Comparison of ENCODE assay signal across 9 cellular contexts in genomic region chr1:28267633-28268032, GRCh38.
"Had no signal": no experiment of that assay in that cellular context is flagged by ENCODE, and none has a peak within 500 bp of the region (broad histone marks: within the 10 kb centered on the region; RNA-seq: fewer than 3 reads in every experiment).

No MANE protein-coding gene starts in this region.

- H3K4me3 Mint-ChIP-seq: activated naive CD4-positive, alpha-beta T cell treated with anti-CD3 and anti-CD28 coated beads, Interleukin-2, amount 50 U/mL, for 24 hours had no signal

- ATAC-seq: foreskin keratinocyte had no signal

- H3K9me3 ChIP-seq: breast epithelium, upper lobe of left lung had no signal

- H3K4me1 ChIP-seq: foreskin keratinocyte had no signal

- H3K4me3 ChIP-seq: breast epithelium, upper lobe of left lung had no signal

- H3K27me3 Mint-ChIP-seq: activated naive CD4-positive, alpha-beta T cell treated with anti-CD3 and anti-CD28 coated beads, Interleukin-2, amount 50 U/mL, for 24 hours had no signal

- H3K27ac Mint-ChIP-seq: activated naive CD4-positive, alpha-beta T cell treated with anti-CD3 and anti-CD28 coated beads, Interleukin-2, amount 50 U/mL, for 24 hours had no signal

- H3K27ac ChIP-seq: breast epithelium, foreskin keratinocyte, upper lobe of left lung had no signal

- H3K9me3 Mint-ChIP-seq: activated naive CD4-positive, alpha-beta T cell treated with anti-CD3 and anti-CD28 coated beads, Interleukin-2, amount 50 U/mL, for 24 hours had no signal

- DNase-seq: activated CD4-positive, alpha-beta T cell treated with anti-CD3 and anti-CD28 coated beads, Interleukin-2, amount 50 U/mL, for 1 hour; activated effector memory CD4-positive, alpha-beta T cell treated with Interleukin-2 at 50 U/mL for 16 hours; foreskin keratinocyte; head of caudate nucleus; mesenchymal stem cell; stimulated activated naive CD4-positive, alpha-beta T cell; upper lobe of left lung had no signal

- H3K27me3 ChIP-seq: breast epithelium, foreskin keratinocyte, upper lobe of left lung had no signal
